Comparison of ENCODE assay signal across 23 cellular contexts in the genomic region with DNA sequence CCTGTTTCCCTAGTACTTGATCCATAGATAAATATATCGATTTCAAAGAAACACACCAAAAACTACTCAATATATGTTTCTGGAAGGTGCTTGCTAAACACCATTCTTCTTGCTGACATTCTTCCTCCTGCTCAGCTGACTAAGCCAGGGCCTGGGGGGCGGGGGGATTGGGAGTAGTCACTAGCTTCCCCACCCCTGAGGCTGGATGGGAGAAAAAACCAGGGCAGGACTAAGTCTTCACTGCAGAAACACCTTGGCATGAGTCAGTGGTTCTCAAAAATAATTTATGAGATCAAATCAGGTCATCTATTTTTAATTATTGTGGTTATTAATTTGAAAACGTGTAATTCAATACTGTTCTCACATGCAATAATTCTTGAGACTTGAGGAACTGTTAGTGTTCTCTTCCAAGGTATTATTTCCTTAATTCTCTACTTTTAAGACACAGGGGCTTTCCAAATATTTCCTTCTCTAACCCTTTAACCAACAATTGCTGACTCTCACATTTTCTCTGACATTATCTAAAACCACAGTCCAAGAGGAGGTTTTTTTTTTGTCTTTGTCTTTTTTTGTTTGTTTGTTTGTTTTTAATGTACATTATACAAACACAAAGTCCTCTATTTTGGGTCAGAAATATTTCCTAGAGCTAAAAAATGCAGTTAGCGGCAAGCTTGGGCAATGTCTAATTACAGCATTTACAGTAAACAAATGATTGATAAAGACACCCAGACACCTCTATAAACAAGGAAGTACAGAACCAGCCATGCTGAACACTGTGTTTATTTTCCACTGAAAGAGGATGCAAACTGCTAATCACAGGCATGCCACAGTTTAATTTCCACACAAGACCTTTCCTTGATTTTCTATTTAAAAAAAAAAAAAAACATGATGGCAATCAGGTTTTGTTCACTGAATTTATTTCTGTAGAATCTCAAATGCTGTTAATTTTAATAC.
DNase-seq lines count a peak whose midpoint lies in the region; ATAC-seq, FAIRE-seq and TF ChIP-seq lines count a peak whose summit lies in the region.
"Had no signal": no experiment of that assay in that cellular context is flagged by ENCODE, and none has a peak within 500 bp of the region (broad histone marks: within the 10 kb centered on the region; RNA-seq: fewer than 3 reads in every experiment).

No MANE protein-coding gene starts in this region.

- peak; percentile 46 for DNase-seq in DMS53 (lab: John Stamatoyannopoulos, UW)
- DNase-seq in RPMI8226 = peak; percentile 7
- peak; percentile 35 to 62 for DNase-seq in foreskin keratinocyte
- no peak for DNase-seq in putamen (ENCODE audit: low spot score)
- no peak for DNase-seq in HTR-8/SVneo (ENCODE audit: insufficient read length, low spot score)
- DNase-seq in osteocyte (ENCODE audit: extremely low spot score, unreplicated experiment) = no peak
- DNase-seq: activated CD8-positive, alpha-beta memory T cell treated with anti-CD3 and anti-CD28 coated beads, Interleukin-2, amount 50 U/mL, for 4 hours; activated effector memory CD4-positive, alpha-beta T cell treated with anti-CD3 and anti-CD28 coated beads, Interleukin-2, amount 50 U/mL, for 16 hours; brain microvascular endothelial cell; EL; HFFc6; naive B cell; NCI-H2171 treated with DMSO at 0.1 percent for 48 hours; NCI-H748 treated with DMSO at 0.1 percent for 48 hours; OCI-M1; ovary; SIG-M5; T-helper 1 cell had no signal

- no peaks in the 10 kb centered on the region for H3K36me3 ChIP-seq in skeletal muscle tissue (ENCODE audit: control insufficient read depth in 3 of 3, insufficient read depth in 3 of 3, low read length in 3 of 3)
- H3K36me3 ChIP-seq: brain microvascular endothelial cell, ovary had no signal

- H3K27ac ChIP-seq in foreskin keratinocyte (no peak overlapping the region), skeletal muscle tissue (ENCODE audit: low read depth, low read length) (peak overlapping the region; percentile 12)
- H3K27ac ChIP-seq: brain microvascular endothelial cell, HL-60, ovary had no signal

- no peak overlapping the region for H3K27ac Mint-ChIP-seq in osteocyte (ENCODE audit: unreplicated experiment)
- H3K27ac Mint-ChIP-seq: HFFc6; stimulated activated effector memory CD8-positive, alpha-beta T cell treated with anti-CD3 and anti-CD28 coated beads, Interleukin-12 subunit alpha, Interleukin-12 subunit beta, amount 100 ng/mL, for 72 hours had no signal

- TF ChIP-seq CTCF in foreskin keratinocyte (conservative IDR thresholded peaks at IDR 0.05) = no peak
- TF ChIP-seq CTCF in osteocyte (IDR thresholded peaks at IDR 0.05) = no peak

- H3K27me3 ChIP-seq in foreskin keratinocyte = no peaks in the 10 kb centered on the region
- no peaks in the 10 kb centered on the region for H3K27me3 ChIP-seq in skeletal muscle tissue (ENCODE audit: control insufficient read depth in 3 of 3, insufficient read depth in 3 of 3, low read length in 3 of 3)
- H3K27me3 ChIP-seq: brain microvascular endothelial cell, ovary had no signal

- H3K4me1 ChIP-seq in foreskin keratinocyte (no peaks in the 10 kb centered on the region), skeletal muscle tissue (ENCODE audit: control insufficient read depth in 3 of 3, insufficient read depth in 3 of 3, low read length in 3 of 3) (peaks cover 0 to 7% (median 0%) of the 10 kb centered on the region in 3 donors)

- peaks cover under 1% of the 10 kb centered on the region for H3K4me1 Mint-ChIP-seq in osteocyte (ENCODE audit: unreplicated experiment)
- H3K4me1 Mint-ChIP-seq: naive B cell; stimulated activated effector memory CD8-positive, alpha-beta T cell treated with anti-CD3 and anti-CD28 coated beads, Interleukin-12 subunit alpha, Interleukin-12 subunit beta, amount 100 ng/mL, for 72 hours had no signal

- H3K9me3 Mint-ChIP-seq in osteocyte (ENCODE audit: unreplicated experiment) = peaks cover 22% of the 10 kb centered on the region
- H3K9me3 Mint-ChIP-seq: stimulated activated effector memory CD8-positive, alpha-beta T cell treated with anti-CD3 and anti-CD28 coated beads, Interleukin-12 subunit alpha, Interleukin-12 subunit beta, amount 100 ng/mL, for 72 hours had no signal

- ATAC-seq in foreskin keratinocyte = peak; percentile 71
- ATAC-seq: sciatic nerve; stimulated activated effector memory CD8-positive, alpha-beta T cell treated with anti-CD3 and anti-CD28 coated beads, Interleukin-12 subunit alpha, Interleukin-12 subunit beta, amount 100 ng/mL, for 72 hours had no signal

- no peaks in the 10 kb centered on the region for H3K9me3 ChIP-seq in skeletal muscle tissue (ENCODE audit: control insufficient read depth in 3 of 3, low read length in 3 of 3)
- H3K9me3 ChIP-seq: ovary had no signal

- no peak overlapping the region for H3K9ac ChIP-seq in skeletal muscle tissue (ENCODE audit: low read depth in 1 of 3, low read length in 3 of 3)

- no peak overlapping the region for H3K4me3 Mint-ChIP-seq in osteocyte (ENCODE audit: unreplicated experiment)
- H3K4me3 Mint-ChIP-seq: HFFc6; naive B cell; stimulated activated effector memory CD8-positive, alpha-beta T cell treated with anti-CD3 and anti-CD28 coated beads, Interleukin-12 subunit alpha, Interleukin-12 subunit beta, amount 100 ng/mL, for 72 hours had no signal

- H3K4me3 ChIP-seq in skeletal muscle tissue (ENCODE audit: low read length in 3 of 3) = no peak overlapping the region
- H3K4me3 ChIP-seq: ovary had no signal

- no peak for FAIRE-seq in HTR-8/SVneo (lab: Jason Lieb, UNC)

- no peaks in the 10 kb centered on the region for H3K36me3 Mint-ChIP-seq in osteocyte (ENCODE audit: unreplicated experiment)
- H3K36me3 Mint-ChIP-seq: IgD-negative memory B cell; naive B cell; stimulated activated effector memory CD8-positive, alpha-beta T cell treated with anti-CD3 and anti-CD28 coated beads, Interleukin-12 subunit alpha, Interleukin-12 subunit beta, amount 100 ng/mL, for 72 hours had no signal

- no peaks in the 10 kb centered on the region for H3K27me3 Mint-ChIP-seq in osteocyte (ENCODE audit: unreplicated experiment)
- H3K27me3 Mint-ChIP-seq: naive B cell had no signal

Comparison
In these comparisons a context has a peak if more than half of its experiments do, and no peak if none do; other contexts are left out.
1. DNase-seq: peak in DMS53 (single experiment), RPMI8226 (single experiment) and foreskin keratinocyte (2 of 2); none in putamen (single experiment), HTR-8/SVneo (single experiment) and osteocyte (single experiment).